21 cellular contexts compared by ENCODE assay signal in the genomic region with DNA sequence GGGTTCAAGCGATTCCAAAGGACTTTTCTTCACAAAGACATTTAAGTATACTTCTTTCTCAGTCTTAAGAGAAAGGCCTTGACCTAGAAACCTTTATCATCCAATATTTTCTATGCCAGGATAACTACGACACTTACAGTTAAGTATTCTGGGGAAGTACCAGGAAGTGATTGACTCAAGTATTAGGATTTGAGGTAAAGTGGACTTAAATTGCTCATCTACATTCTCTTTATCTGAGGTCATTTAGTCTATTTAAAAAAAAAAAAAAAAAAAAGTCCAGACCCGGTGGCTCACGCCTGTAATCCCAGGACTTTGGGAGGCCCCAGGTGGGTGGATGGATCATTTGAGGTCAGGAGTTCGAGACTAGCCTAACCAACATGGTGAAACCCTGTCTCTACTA.
DNase-seq lines count a peak whose midpoint lies in the region; ATAC-seq, FAIRE-seq and TF ChIP-seq lines count a peak whose summit lies in the region.
"Had no signal": no experiment of that assay in that cellular context is flagged by ENCODE, and none has a peak within 500 bp of the region (broad histone marks: within the 10 kb centered on the region; RNA-seq: fewer than 3 reads in every experiment).

No MANE protein-coding gene starts in this region.

- H3K36me3 ChIP-seq in bronchial epithelial cell (ENCODE audit: control insufficient read depth, insufficient read depth, low read length): no peaks in the 10 kb centered on the region

- no peak for FAIRE-seq in bronchial epithelial cell (lab: Jason Lieb, UNC)
- FAIRE-seq: G401.6, HTR-8/SVneo had no signal

- TF ChIP-seq CTCF in bronchial epithelial cell (IDR thresholded peaks at IDR 0.05; ENCODE audit: insufficient read depth, low read length, severe bottlenecking): no peak

- intact Hi-C loops in Right ventricle myocardium inferior (cut with DNase I): no loop called here

- H3K27me3 ChIP-seq in bronchial epithelial cell (ENCODE audit: control insufficient read depth, insufficient read depth, low read length): no peaks in the 10 kb centered on the region
- H3K27me3 ChIP-seq: MG63 had no signal

- DNase-seq in EL (peak; percentile 35), M059J (ENCODE audit: low read depth) (peak; percentile 24), bronchial epithelial cell (ENCODE audit: low read depth) (peak; percentile 25), kidney tubule cell (ENCODE audit: low spot score) (peak; percentile 84), NCI-H2227 (lab: John Stamatoyannopoulos, UW; ENCODE audit: unreplicated experiment) (no peak), Right ventricle myocardium inferior (ENCODE audit: missing footprints) (no peak)
- DNase-seq: 8988T, DMS79, Karpas-422, MG63, NCI-H1092 treated with DMSO at 0.1 percent for 48 hours, NCI-H146, NCI-H2029 treated with DMSO at 0.1 percent for 48 hours, NCI-H2171 treated with DMSO at 0.1 percent for 48 hours, Right ventricle myocardium superior had no signal

- no peak for ATAC-seq in HG03095 (IDR thresholded peaks at IDR 0.05; ENCODE audit: unreplicated experiment)
- no peak for ATAC-seq in HG02840 (IDR thresholded peaks at IDR 0.05; ENCODE audit: low FRiP score, unreplicated experiment)
- ATAC-seq in Right ventricle myocardium inferior: no peak
- ATAC-seq: HCT116, Panc1 had no signal

- H3K4me3 ChIP-seq in bronchial epithelial cell (ENCODE audit: low read depth, low read length): no peak overlapping the region
- H3K4me3 ChIP-seq: MG63 had no signal

Comparison
In these comparisons a context has a peak if more than half of its experiments do, and no peak if none do; other contexts are left out.
1. DNase-seq: peak in EL (single experiment), M059J (single experiment), bronchial epithelial cell (single experiment) and kidney tubule cell (single experiment); none in NCI-H2227 (single experiment) and Right ventricle myocardium inferior (single experiment).